Comparison of ENCODE assay signal across 8 cellular contexts in genomic region chr11:65576867-65577755, GRCh38. TPM values are rescaled to one million over a fixed set of nuclear protein-coding genes. Genes with fewer than 3 reads are reported as not detected.
DNase-seq lines count a peak whose midpoint lies in the region; ATAC-seq and TF ChIP-seq lines count a peak whose summit lies in the region.

No MANE protein-coding gene starts in this region.

- intact Hi-C loops in CD4-positive, alpha-beta memory T cell (cut with micrococcal nuclease) = no loop called here
- intact Hi-C loops in activated B cell treated with CpG ODN at 0.5 μM for 24 hours (cut with micrococcal nuclease) = no loop called here
- intact Hi-C loops in ovary (cut with DNase I) = loop anchor here in 1 of 4 donors (5.0 kb wide), 1 partner anchor 35 kb away; the partner anchor contains the start of gene MAP3K11

- H3K4me3 Mint-ChIP-seq in CD4-positive, alpha-beta memory T cell = peak overlapping the region; percentile 86 to 91 (median 88)
- peak overlapping the region; percentile 92 to 97 (median 95) for H3K4me3 Mint-ChIP-seq in IgD-negative memory B cell
- peak overlapping the region; percentile 87 for H3K4me3 Mint-ChIP-seq in activated B cell treated with CpG ODN at 0.5 μM for 24 hours

- ATAC-seq in activated B cell treated with CpG ODN at 0.5 μM for 24 hours (ENCODE audit: low read depth) (peak; percentile 19), HG02623 (IDR thresholded peaks at IDR 0.05; ENCODE audit: unreplicated experiment) (no peak), GM21786 (IDR thresholded peaks at IDR 0.05; ENCODE audit: unreplicated experiment) (no peak)

- peaks cover 29% of the 10 kb centered on the region for H3K36me3 ChIP-seq in CD4-positive, alpha-beta memory T cell (ENCODE audit: insufficient read depth, low read length)
- H3K36me3 ChIP-seq in ovary = no peaks in the 10 kb centered on the region

- POLR2A ChIA-PET in CD4-positive, alpha-beta memory T cell (lab: Charles Lee; ENCODE audit: partially characterized antibody) = interaction anchor here (0.7 to 17.1 kb wide), 22 partner anchors 7 to 243 kb away, joined by 3 to 403 read pairs (median 10); partner anchors contain the start of genes DPF2, KAT5, KCNK7 and LTBP3
- POLR2A ChIA-PET in activated B cell treated with CpG ODN at 0.5 μM for 24 hours (lab: Charles Lee) = interaction anchor here (0.6 to 4.4 kb wide), 20 partner anchors 11 to 1278 kb away, joined by 3 to 239 read pairs (median 5); partner anchors contain the start of genes KCNK7, MALAT1, MAP3K11 and PCNX3

- peak overlapping the region; percentile 62 to 88 for H3K4me3 ChIP-seq in CD4-positive, alpha-beta memory T cell (ENCODE audit: low read length in 2 of 2)
- H3K4me3 ChIP-seq in fibroblast of the aortic adventitia (ENCODE audit: low read depth, low read length) (peak overlapping the region; percentile 81), ovary (peak overlapping the region; percentile 69)

- no peaks in the 10 kb centered on the region for H3K9me3 Mint-ChIP-seq in CD4-positive, alpha-beta memory T cell
- H3K9me3 Mint-ChIP-seq in IgD-negative memory B cell = no peaks in the 10 kb centered on the region
- no peaks in the 10 kb centered on the region for H3K9me3 Mint-ChIP-seq in activated B cell treated with CpG ODN at 0.5 μM for 24 hours

- no peak for TF ChIP-seq EP300 in ovary (IDR thresholded peaks at IDR 0.05)

- no peak for TF ChIP-seq CTCF in activated B cell treated with CpG ODN at 0.5 μM for 24 hours (IDR thresholded peaks at IDR 0.05)
- no peak for TF ChIP-seq CTCF in fibroblast of the aortic adventitia (IDR thresholded peaks at IDR 0.05; ENCODE audit: insufficient read depth, low read length)
- TF ChIP-seq CTCF in ovary (IDR thresholded peaks at IDR 0.05) = no peak

- WGBS in ovary, 3 donors = 38 to 60% (median 41%) methylated on average over 13 to 18 of the region's 18 CpGs

- H3K36me3 Mint-ChIP-seq in CD4-positive, alpha-beta memory T cell = peaks cover 0 to 53% of the 10 kb centered on the region in 2 donors
- H3K36me3 Mint-ChIP-seq in IgD-negative memory B cell = no peaks in the 10 kb centered on the region
- peaks cover 38% of the 10 kb centered on the region for H3K36me3 Mint-ChIP-seq in activated B cell treated with CpG ODN at 0.5 μM for 24 hours (ENCODE audit: low read depth)

- peaks cover 51% of the 10 kb centered on the region for H3K4me1 ChIP-seq in CD4-positive, alpha-beta memory T cell (ENCODE audit: insufficient read depth, low read length)
- peaks cover 13% of the 10 kb centered on the region for H3K4me1 ChIP-seq in ovary (ENCODE audit: insufficient read depth)

- no peaks in the 10 kb centered on the region for H3K27me3 Mint-ChIP-seq in CD4-positive, alpha-beta memory T cell
- H3K27me3 Mint-ChIP-seq in IgD-negative memory B cell (peaks cover 2% of the 10 kb centered on the region), activated B cell treated with CpG ODN at 0.5 μM for 24 hours (no peaks in the 10 kb centered on the region)

- no peak for TF ChIP-seq POLR2A in ovary (IDR thresholded peaks at IDR 0.05)

- H3K27ac ChIP-seq in CD4-positive, alpha-beta memory T cell (ENCODE audit: low read depth, low read length) = peak overlapping the region; percentile 75
- peak overlapping the region; percentile 64 to 74 for H3K27ac ChIP-seq in ovary

- H3K9me3 ChIP-seq in CD4-positive, alpha-beta memory T cell (ENCODE audit: control insufficient read depth in 1 of 2, low read length in 2 of 2) = no peaks in the 10 kb centered on the region
- no peaks in the 10 kb centered on the region for H3K9me3 ChIP-seq in ovary

- DNase-seq in CD4-positive, alpha-beta memory T cell = peak in 1 of 5 donors; percentile 68
- DNase-seq in activated B cell treated with CpG ODN at 0.5 μM for 24 hours (peak; percentile 62), fibroblast of the aortic adventitia (ENCODE audit: low read depth) (peak; percentile 59), ovary (peak in 4 of 5 donors; percentile 45 to 62 (median 56)), midbrain (lab: John Stamatoyannopoulos, UW) (no peak)

- peak overlapping the region; percentile 84 to 94 (median 91) for H3K27ac Mint-ChIP-seq in CD4-positive, alpha-beta memory T cell
- H3K27ac Mint-ChIP-seq in IgD-negative memory B cell (peak overlapping the region; percentile 92 to 99 (median 97)), activated B cell treated with CpG ODN at 0.5 μM for 24 hours (peak overlapping the region; percentile 89)

- H3K4me1 Mint-ChIP-seq in CD4-positive, alpha-beta memory T cell = peaks cover 15 to 62% (median 40%) of the 10 kb centered on the region in 4 donors
- peaks cover 13 to 29% (median 19%) of the 10 kb centered on the region in 3 donors for H3K4me1 Mint-ChIP-seq in IgD-negative memory B cell
- peaks cover 50% of the 10 kb centered on the region for H3K4me1 Mint-ChIP-seq in activated B cell treated with CpG ODN at 0.5 μM for 24 hours

- CTCF ChIA-PET in CD4-positive, alpha-beta memory T cell (lab: Charles Lee; ENCODE audit: partially characterized antibody) = interaction anchor here (0.7 to 5.1 kb wide), 11 partner anchors 8 to 73 kb away, joined by 3 to 50 read pairs (median 3); partner anchors contain the start of gene SCYL1
- CTCF ChIA-PET in activated B cell treated with CpG ODN at 0.5 μM for 24 hours (lab: Charles Lee) = interaction anchor here (1.1 to 3.6 kb wide), 3 partner anchors 9 to 16 kb away, joined by 6 to 45 read pairs (median 31); no protein-coding TSS in a partner anchor

- no peaks in the 10 kb centered on the region for H3K27me3 ChIP-seq in CD4-positive, alpha-beta memory T cell (ENCODE audit: insufficient read depth, low read length)
- H3K27me3 ChIP-seq in ovary = no peaks in the 10 kb centered on the region

RNA-seq across cellular contexts. Expression of gene EHBP1L1, which starts 1.3 kb away (rescaled TPM):
- total RNA-seq in CD4-positive, alpha-beta memory T cell = 100 to 1,000 TPM; 151 to 154 TPM
- polyA plus RNA-seq in CD4-positive, alpha-beta memory T cell = 10 to 100 TPM in 1 of 2 donors, 1 to 10 TPM in 1; 8.9 to 25.2 TPM
- polyA plus RNA-seq in IgD-negative memory B cell (16.1 TPM), ovary (10 to 100 TPM; 24.5 to 42.4 TPM)
- total RNA-seq in activated B cell treated with CpG ODN at 0.5 μM for 24 hours (143 and 163 TPM in 2 replicates), fibroblast of the aortic adventitia (ENCODE audit: low replicate concordance) (52.2 and 58.5 TPM in 2 replicates), ovary (10 to 100 TPM; 21.7 to 63.0 (median 40.3) TPM)

RNA-seq across cellular contexts. Expression of gene FAM89B, which starts 4.8 kb away (rescaled TPM):
- 10 to 100 TPM; 68.9 to 71.4 TPM for total RNA-seq in CD4-positive, alpha-beta memory T cell
- 100 to 1,000 TPM; 130 to 164 TPM for polyA plus RNA-seq in CD4-positive, alpha-beta memory T cell
- polyA plus RNA-seq in IgD-negative memory B cell (49.0 TPM), ovary (10 to 100 TPM in 1 of 2 donors, 1 to 10 TPM in 1; 1.9 to 47.8 TPM)
- total RNA-seq in activated B cell treated with CpG ODN at 0.5 μM for 24 hours (19.1 and 21.6 TPM in 2 replicates), fibroblast of the aortic adventitia (ENCODE audit: low replicate concordance) (5.6 and 21.6 TPM in 2 replicates), ovary (10 to 100 TPM; 41.0 to 74.0 (median 53.3) TPM)

RNA-seq across cellular contexts. Expression of gene ZNRD2, which starts 6.8 kb away (rescaled TPM):
- 10 to 100 TPM; 24.6 to 27.5 TPM for total RNA-seq in CD4-positive, alpha-beta memory T cell
- polyA plus RNA-seq in CD4-positive, alpha-beta memory T cell = 10 to 100 TPM; 70.1 to 74.9 TPM
- polyA plus RNA-seq in IgD-negative memory B cell (86.4 TPM), ovary (10 to 100 TPM in 1 of 2 donors, 1 to 10 TPM in 1; 2.3 to 61.8 TPM)
- total RNA-seq in activated B cell treated with CpG ODN at 0.5 μM for 24 hours (40.9 and 41.0 TPM in 2 replicates), fibroblast of the aortic adventitia (ENCODE audit: low replicate concordance) (27.2 and 48.0 TPM in 2 replicates), ovary (10 to 100 TPM; 26.6 to 59.5 (median 39.2) TPM)

RNA-seq across cellular contexts. Expression of gene KCNK7, which starts 18.5 kb away (rescaled TPM):
- 1 to 10 TPM; 1.6 to 2.7 TPM for total RNA-seq in CD4-positive, alpha-beta memory T cell
- 1 to 10 TPM in 1 of 2 donors, not detected in 1; 1.2 TPM for polyA plus RNA-seq in CD4-positive, alpha-beta memory T cell
- polyA plus RNA-seq in IgD-negative memory B cell = not detected
- total RNA-seq in activated B cell treated with CpG ODN at 0.5 μM for 24 hours = 1.0 and 1.1 TPM in 2 replicates
- total RNA-seq in fibroblast of the aortic adventitia (ENCODE audit: low replicate concordance) = 0.09 and 0.65 TPM in 2 replicates
- 1 to 10 TPM in 3 of 7 donors, under 1 TPM in 4; 0.65 to 4.0 (median 0.95) TPM for total RNA-seq in ovary
- 1 to 10 TPM in 1 of 2 donors, not detected in 1; 1.5 TPM for polyA plus RNA-seq in ovary

RNA-seq across cellular contexts. Expression of gene LTBP3, which starts 19.0 kb away (rescaled TPM):
- 100 to 1,000 TPM; 201 to 211 TPM for total RNA-seq in CD4-positive, alpha-beta memory T cell
- 10 to 100 TPM in 1 of 2 donors, 1 to 10 TPM in 1; 9.0 to 23.6 TPM for polyA plus RNA-seq in CD4-positive, alpha-beta memory T cell
- polyA plus RNA-seq in IgD-negative memory B cell (37.4 TPM), ovary (100 to 1,000 TPM in 1 of 2 donors, 10 to 100 TPM in 1; 35.9 to 130 TPM)
- total RNA-seq in activated B cell treated with CpG ODN at 0.5 μM for 24 hours (25.0 and 25.3 TPM in 2 replicates), fibroblast of the aortic adventitia (ENCODE audit: low replicate concordance) (47.3 and 147 TPM in 2 replicates), ovary (100 to 1,000 TPM; 143 to 292 (median 198) TPM)
